Comparison of ENCODE assay signal across 21 cellular contexts in genomic region chr15:91222052-91222451, GRCh38.
DNase-seq lines count a peak whose midpoint lies in the region; ATAC-seq, FAIRE-seq and TF ChIP-seq lines count a peak whose summit lies in the region.
"Had no signal": no experiment of that assay in that cellular context is flagged by ENCODE, and none has a peak within 500 bp of the region (broad histone marks: within the 10 kb centered on the region; RNA-seq: fewer than 3 reads in every experiment).

No MANE protein-coding gene starts in this region.

- no peak for FAIRE-seq in K562 (lab: Jason Lieb, UNC)
- FAIRE-seq: A204.1, G401.6, GM12891, GM19239 had no signal

- no peak for TF ChIP-seq EP300 in K562 (IDR thresholded peaks at IDR 0.05; ENCODE audit: low read length)

- no peak overlapping the region for H3K4me2 ChIP-seq in K562 (ENCODE audit: insufficient read depth, low read length)
- H3K4me2 ChIP-seq in neural progenitor cell: no peak overlapping the region
- H3K4me2 ChIP-seq: BLaER1 had no signal

- H4K20me1 ChIP-seq in K562 (replicated peaks; ENCODE audit: control insufficient read depth, insufficient read depth, low read length) (no peaks in the 10 kb centered on the region), neural progenitor cell (ENCODE audit: low read depth) (no peaks in the 10 kb centered on the region)
- H4K20me1 ChIP-seq: BLaER1 had no signal

- TF ChIP-seq RAD21 in K562 (CRISPR knock-in tag; conservative IDR thresholded peaks at IDR 0.05 in 1 of 2, IDR thresholded peaks at IDR 0.05 in 1 of 2): no peak

- no TSS peak for BruUV-seq in K562 (replicated peaks; lab: Mats Ljungman, UMichigan)

- intact Hi-C loops in K562 (cut with micrococcal nuclease): loop anchor here (10.0 kb wide), 1 partner anchor 287 kb away; the partner anchor contains the start of genes HDDC3 and UNC45A
- intact Hi-C loops in dendritic cell treated with granulocyte-macrophage colony-stimulating factor and Interleukin-4, amounts not matched to agents 40 ng/mL and 50 ng/mL, for 4 days (cut with micrococcal nuclease): no loop called here
- intact Hi-C loops in colonic mucosa (cut with DNase I): no loop called here

- peaks cover 28% of the 10 kb centered on the region for H3K27me3 Mint-ChIP-seq in dendritic cell treated with granulocyte-macrophage colony-stimulating factor and Interleukin-4, amounts not matched to agents 40 ng/mL and 50 ng/mL, for 4 days
- peaks cover 4% of the 10 kb centered on the region for H3K27me3 Mint-ChIP-seq in neural progenitor cell (ENCODE audit: insufficient read depth, low read depth)

- H3K27me3 ChIP-seq in K562 (ENCODE audit: control insufficient read depth in 2 of 2, insufficient read depth in 2 of 2, low read length in 2 of 2): peaks cover 11 to 24% of the 10 kb centered on the region in 2 experiments; a peak in 4 of 5 replicates
- H3K27me3 ChIP-seq in neural progenitor cell: no peaks in the 10 kb centered on the region
- H3K27me3 ChIP-seq in colonic mucosa: no peaks in the 10 kb centered on the region
- H3K27me3 ChIP-seq: BLaER1 had no signal

- no peak for TF ChIP-seq POLR2A in K562 (conservative IDR thresholded peaks at IDR 0.05)

- POLR2A ChIA-PET in K562 (lab: Yijun Ruan, JAX): no interaction called here

- H3K4me3 ChIP-seq in K562 (no peak overlapping the region), neural progenitor cell (no peak overlapping the region), colonic mucosa (no peak overlapping the region)
- H3K4me3 ChIP-seq: BLaER1 had no signal

- peaks cover 4% of the 10 kb centered on the region for H3F3A ChIP-seq in neural progenitor cell (ENCODE audit: low read depth)

- no peaks in the 10 kb centered on the region for H3K4me1 Mint-ChIP-seq in dendritic cell treated with granulocyte-macrophage colony-stimulating factor and Interleukin-4, amounts not matched to agents 40 ng/mL and 50 ng/mL, for 4 days (ENCODE audit: low read depth)
- H3K4me1 Mint-ChIP-seq in neural progenitor cell: peaks cover 5% of the 10 kb centered on the region
- H3K4me1 Mint-ChIP-seq: CD14-positive monocyte; CD4-positive, alpha-beta memory T cell; CD4-positive, CD25-positive, alpha-beta regulatory T cell; CD8-positive, alpha-beta memory T cell had no signal

- H3K4me1 ChIP-seq in K562 (replicated peaks in 1 of 2; ENCODE audit: control insufficient read depth in 2 of 2, insufficient read depth in 2 of 2, low read length in 2 of 2) (no peaks in the 10 kb centered on the region), neural progenitor cell (peaks cover 6% of the 10 kb centered on the region), colonic mucosa (no peaks in the 10 kb centered on the region)
- H3K4me1 ChIP-seq: BE2C had no signal

- H3K36me3 Mint-ChIP-seq in dendritic cell treated with granulocyte-macrophage colony-stimulating factor and Interleukin-4, amounts not matched to agents 40 ng/mL and 50 ng/mL, for 4 days (ENCODE audit: low read depth): no peaks in the 10 kb centered on the region
- H3K36me3 Mint-ChIP-seq in neural progenitor cell: no peaks in the 10 kb centered on the region
- H3K36me3 Mint-ChIP-seq: CD14-positive monocyte; CD4-positive, alpha-beta memory T cell; CD4-positive, CD25-positive, alpha-beta regulatory T cell had no signal

- H3K79me2 ChIP-seq in K562 (ENCODE audit: control insufficient read depth, insufficient read depth, low read length) (no peaks in the 10 kb centered on the region), neural progenitor cell (ENCODE audit: low read depth) (no peaks in the 10 kb centered on the region)

- H3K4me3 Mint-ChIP-seq in dendritic cell treated with granulocyte-macrophage colony-stimulating factor and Interleukin-4, amounts not matched to agents 40 ng/mL and 50 ng/mL, for 4 days: no peak overlapping the region
- H3K4me3 Mint-ChIP-seq in neural progenitor cell: peak overlapping the region; percentile 34
- H3K4me3 Mint-ChIP-seq: CD14-positive monocyte; CD4-positive, alpha-beta memory T cell; CD4-positive, CD25-positive, alpha-beta regulatory T cell; CD8-positive, alpha-beta memory T cell had no signal

- H3K9me1 ChIP-seq in K562 (ENCODE audit: control insufficient read depth, insufficient read depth, low read length): no peaks in the 10 kb centered on the region

- H3K36me3 ChIP-seq in K562 (ENCODE audit: control insufficient read depth, insufficient read depth, low read length) (no peaks in the 10 kb centered on the region), neural progenitor cell (no peaks in the 10 kb centered on the region), colonic mucosa (no peaks in the 10 kb centered on the region)
- H3K36me3 ChIP-seq: BE2C, BLaER1 had no signal

- H3K9me3 ChIP-seq in K562 (replicated peaks; ENCODE audit: control insufficient read depth, insufficient read depth, low read depth, low read length) (no peaks in the 10 kb centered on the region), neural progenitor cell (ENCODE audit: low read depth) (no peaks in the 10 kb centered on the region), colonic mucosa (no peaks in the 10 kb centered on the region)
- H3K9me3 ChIP-seq: BE2C, BLaER1 had no signal

- TF ChIP-seq CTCF in K562 (IDR thresholded peaks at IDR 0.05 in 2 of 3, conservative IDR thresholded peaks at IDR 0.05 in 1 of 3; ENCODE audit: insufficient read depth in 2 of 3, low read depth in 1 of 3, low read length in 3 of 3) (no peak), neural progenitor cell (IDR thresholded peaks at IDR 0.05) (no peak), colonic mucosa (IDR thresholded peaks at IDR 0.05) (no peak)

- H2AFZ ChIP-seq in K562 (ENCODE audit: low read depth, low read length) (no peak overlapping the region), neural progenitor cell (replicated peaks) (no peak overlapping the region)

- CTCF ChIA-PET in K562 (lab: Yijun Ruan, JAX; ENCODE audit: low intra/inter-chr PET ratio): no interaction called here

- no peak for DNase-seq in K562 (ENCODE audit: extremely low read depth in 1 of 4, low spot score in 3 of 4)
- no peak for DNase-seq in neural progenitor cell (ENCODE audit: low spot score)
- DNase-seq in colonic mucosa: no peak
- DNase-seq in DMS 273 treated with DMSO at 0.1 percent for 48 hours (lab: John Stamatoyannopoulos, UW): no peak
- DNase-seq: 8988T; ACHN; BE2C; C1 segment of cervical spinal cord; CD4-positive, alpha-beta memory T cell; CD4-positive, CD25-positive, alpha-beta regulatory T cell; CD8-positive, alpha-beta memory T cell; COR-L47; DMS79 treated with DMSO at 0.1 percent for 48 hours; GF-D8 had no signal

- H3K9ac ChIP-seq in K562 (ENCODE audit: insufficient read depth in 1 of 2, low read depth in 2 of 2, low read length in 2 of 2): no peak overlapping the region
- H3K9ac ChIP-seq in neural progenitor cell: no peak overlapping the region
- no peak overlapping the region for H3K9ac ChIP-seq in colonic mucosa (ENCODE audit: low read depth in 2 of 2, low read length in 2 of 2)
- H3K9ac ChIP-seq: BLaER1 had no signal

- no peaks in the 10 kb centered on the region for H3K9me3 Mint-ChIP-seq in dendritic cell treated with granulocyte-macrophage colony-stimulating factor and Interleukin-4, amounts not matched to agents 40 ng/mL and 50 ng/mL, for 4 days
- H3K9me3 Mint-ChIP-seq in neural progenitor cell: no peaks in the 10 kb centered on the region
- H3K9me3 Mint-ChIP-seq: CD14-positive monocyte; CD8-positive, alpha-beta memory T cell had no signal

- peak overlapping the region; percentile 3 for H3K27ac Mint-ChIP-seq in dendritic cell treated with granulocyte-macrophage colony-stimulating factor and Interleukin-4, amounts not matched to agents 40 ng/mL and 50 ng/mL, for 4 days
- no peak overlapping the region for H3K27ac Mint-ChIP-seq in neural progenitor cell
- H3K27ac Mint-ChIP-seq: CD14-positive monocyte; CD4-positive, CD25-positive, alpha-beta regulatory T cell; CD8-positive, alpha-beta memory T cell had no signal

- ATAC-seq in K562: no peak

- WGBS in K562 (ENCODE audit: insufficient coverage, low coverage, missing lambda C conversion rate): 4% methylated on average over 8 of the region's 8 CpGs

- H3K27ac ChIP-seq in K562 (ENCODE audit: extremely low read depth, low read depth, low read length): no peak overlapping the region
- no peak overlapping the region for H3K27ac ChIP-seq in neural progenitor cell
- no peak overlapping the region for H3K27ac ChIP-seq in colonic mucosa
- H3K27ac ChIP-seq: BLaER1 had no signal

- in situ Hi-C loops in K562 (cut with MboI): no loop called here

TF ChIP-seq in K562, 482 proteins besides CTCF, POLR2A, EP300 and RAD21:
- TF ChIP-seq HDAC6 (IDR thresholded peaks at IDR 0.05; ENCODE audit: low read depth, low read length) (no peak), E2F3 (CRISPR knock-in tag; IDR thresholded peaks at IDR 0.05) (no peak), RBM25 (IDR thresholded peaks at IDR 0.05; ENCODE audit: low read depth, low read length, severe bottlenecking) (peak; percentile 91), ZNF232 (CRISPR knock-in tag; IDR thresholded peaks at IDR 0.05) (no peak), POLR2H (tag; IDR thresholded peaks at IDR 0.05; ENCODE audit: low read depth) (no peak), ILF3 (IDR thresholded peaks at IDR 0.05; ENCODE audit: borderline replicate concordance) (no peak)
